Comparison of ENCODE assay signal across 27 cellular contexts in genomic region chr10:1002425-1003006, GRCh38. TPM values are rescaled to one million over a fixed set of nuclear protein-coding genes. Genes with fewer than 3 reads are reported as not detected.
DNase-seq lines count a peak whose midpoint lies in the region; ATAC-seq, FAIRE-seq and TF ChIP-seq lines count a peak whose summit lies in the region.
"Had no signal": no experiment of that assay in that cellular context is flagged by ENCODE, and none has a peak within 500 bp of the region (broad histone marks: within the 10 kb centered on the region; RNA-seq: fewer than 3 reads in every experiment).

No MANE protein-coding gene starts in this region.

- H3K9me3 Mint-ChIP-seq in activated T-helper 17 cell treated with anti-CD3 and anti-CD28 coated beads, Interleukin-2, amount 50 U/mL, for 72 hours = no peaks in the 10 kb centered on the region
- H3K9me3 Mint-ChIP-seq in endothelial cell (ENCODE audit: unreplicated experiment) = no peaks in the 10 kb centered on the region

- TF ChIP-seq CTCF in HepG2 (CRISPR knock-in tag; IDR thresholded peaks at IDR 0.05) (no peak), right lobe of liver (IDR thresholded peaks at IDR 0.05) (no peak), endothelial cell (IDR thresholded peaks at IDR 0.05; ENCODE audit: unreplicated experiment) (no peak), tibial artery (IDR thresholded peaks at IDR 0.05) (no peak)

- H3K4me3 ChIP-seq in HepG2 (replicated peaks in 1 of 3; ENCODE audit: insufficient read depth in 1 of 3, low read depth in 2 of 3, low read length in 3 of 3) = no peak overlapping the region
- H3K4me3 ChIP-seq in right lobe of liver = no peak overlapping the region
- H3K4me3 ChIP-seq in GM23248 = no peak overlapping the region
- no peak overlapping the region for H3K4me3 ChIP-seq in tibial artery

- H3K27me3 ChIP-seq in HepG2 (ENCODE audit: control insufficient read depth in 1 of 2, insufficient read depth in 2 of 2, low read length in 2 of 2) (no peaks in the 10 kb centered on the region), right lobe of liver (no peaks in the 10 kb centered on the region), GM23248 (replicated peaks; ENCODE audit: insufficient read depth) (no peaks in the 10 kb centered on the region), tibial artery (no peaks in the 10 kb centered on the region)
- H3K27me3 ChIP-seq: BE2C had no signal

- H3K4me1 Mint-ChIP-seq in activated T-helper 17 cell treated with anti-CD3 and anti-CD28 coated beads, Interleukin-2, amount 50 U/mL, for 72 hours = peaks cover 9% of the 10 kb centered on the region
- H3K4me1 Mint-ChIP-seq in endothelial cell (ENCODE audit: unreplicated experiment) = no peaks in the 10 kb centered on the region

- no peak for TF ChIP-seq RAD21 in HepG2 (CRISPR knock-in tag; IDR thresholded peaks at IDR 0.05)

- H3K79me2 ChIP-seq in HepG2 (ENCODE audit: insufficient read depth, low read length) (peaks cover 21% of the 10 kb centered on the region), GM23248 (ENCODE audit: insufficient read depth) (peaks cover 96% of the 10 kb centered on the region)

- H3K36me3 ChIP-seq in HepG2 (replicated peaks in 1 of 2; ENCODE audit: control insufficient read depth in 1 of 2, insufficient read depth in 2 of 2, low read length in 2 of 2) (peaks cover 38 to 96% of the 10 kb centered on the region in 2 experiments), right lobe of liver (peaks cover 0 to 98% (median 57%) of the 10 kb centered on the region in 4 donors), GM23248 (ENCODE audit: low read depth) (peaks cover 74% of the 10 kb centered on the region), tibial artery (peaks cover 98 to 100% (median 100%) of the 10 kb centered on the region in 3 donors)

- no peak for ATAC-seq in HepG2
- no peak for ATAC-seq in right lobe of liver
- ATAC-seq in activated T-helper 17 cell treated with anti-CD3 and anti-CD28 coated beads, Interleukin-2, amount 50 U/mL, for 72 hours (replicated peaks) = no peak
- no peak for ATAC-seq in GM19467 (IDR thresholded peaks at IDR 0.05; ENCODE audit: unreplicated experiment)
- ATAC-seq: HCT116 had no signal

- CTCF ChIA-PET in HepG2 (lab: Yijun Ruan, JAX; ENCODE audit: low intra/inter-chr PET ratio, low total read pairs) = no interaction called here

- TF ChIP-seq EP300 in HepG2 (IDR thresholded peaks at IDR 0.05; ENCODE audit: low read depth in 2 of 2, low read length in 2 of 2) (no peak), HepG2 (CRISPR knock-in tag; IDR thresholded peaks at IDR 0.05; ENCODE audit: borderline replicate concordance) (no peak)

- in situ Hi-C loops in HepG2 (cut with HindIII; ENCODE audit: extremely low pct_ligation_motif_present, low pct_unique_long_range_greater_than_20kb) = no loop called here
- in situ Hi-C loops in GM23248 (cut with MboI) = no loop called here

- H4K20me1 ChIP-seq in HepG2 (ENCODE audit: insufficient read depth, low read length) (no peaks in the 10 kb centered on the region), GM23248 (ENCODE audit: insufficient read depth) (no peaks in the 10 kb centered on the region; the same call in 1 of the 2 replicates)

- H3K9me2 ChIP-seq in GM23248 (ENCODE audit: insufficient read depth) = no peaks in the 10 kb centered on the region

- H3K4me2 ChIP-seq in HepG2 (ENCODE audit: low read depth, low read length) = no peak overlapping the region
- H3K4me2 ChIP-seq in GM23248 (ENCODE audit: unreplicated experiment) = no peak overlapping the region

- FAIRE-seq in HepG2 (lab: Jason Lieb, UNC) = no peak
- FAIRE-seq: A204.1, GM12891, GM19239, HTR-8/SVneo had no signal

- H3F3A ChIP-seq in GM23248 (ENCODE audit: insufficient read depth) = peaks cover 10% of the 10 kb centered on the region; the same call in 1 of the 2 replicates

- H3K27me3 Mint-ChIP-seq in activated T-helper 17 cell treated with anti-CD3 and anti-CD28 coated beads, Interleukin-2, amount 50 U/mL, for 72 hours = no peaks in the 10 kb centered on the region
- no peaks in the 10 kb centered on the region for H3K27me3 Mint-ChIP-seq in endothelial cell (ENCODE audit: unreplicated experiment)
- H3K27me3 Mint-ChIP-seq: CD4-positive, CD25-positive, alpha-beta regulatory T cell; CD8-positive, alpha-beta memory T cell; IgD-negative memory B cell had no signal

- no peak for TF ChIP-seq POLR2A in HepG2 (IDR thresholded peaks at IDR 0.05; ENCODE audit: insufficient read depth in 1 of 2, low read depth in 2 of 2, low read length in 2 of 2)
- TF ChIP-seq POLR2A in right lobe of liver (IDR thresholded peaks at IDR 0.05) = no peak

- H3K9me3 ChIP-seq in HepG2 (ENCODE audit: low read length) (no peaks in the 10 kb centered on the region; the same call in 1 of the 2 replicates), right lobe of liver (no peaks in the 10 kb centered on the region), GM23248 (ENCODE audit: low read depth) (no peaks in the 10 kb centered on the region), tibial artery (peaks cover 0 to 13% (median 12%) of the 10 kb centered on the region in 3 donors)
- H3K9me3 ChIP-seq: BE2C had no signal

- H3K27ac ChIP-seq in HepG2 (ENCODE audit: extremely low read length, insufficient read depth, low read length) (no peak overlapping the region), right lobe of liver (no peak overlapping the region), GM23248 (no peak overlapping the region), tibial artery (no peak overlapping the region)

- H3K9ac ChIP-seq in HepG2 (ENCODE audit: insufficient read depth, low read depth, low read length) = no peak overlapping the region
- no peak overlapping the region for H3K9ac ChIP-seq in GM23248

- no peaks in the 10 kb centered on the region; the same call in 1 of the 2 replicates for H3K4me1 ChIP-seq in HepG2 (ENCODE audit: insufficient read depth, low read length)
- H3K4me1 ChIP-seq in right lobe of liver = no peaks in the 10 kb centered on the region
- H3K4me1 ChIP-seq in GM23248 (ENCODE audit: insufficient read depth) = no peaks in the 10 kb centered on the region
- H3K4me1 ChIP-seq in tibial artery = no peaks in the 10 kb centered on the region
- H3K4me1 ChIP-seq: BE2C had no signal

- H3K4me3 Mint-ChIP-seq in activated T-helper 17 cell treated with anti-CD3 and anti-CD28 coated beads, Interleukin-2, amount 50 U/mL, for 72 hours = no peak overlapping the region
- H3K4me3 Mint-ChIP-seq in endothelial cell (ENCODE audit: unreplicated experiment) = peak overlapping the region; percentile 10
- H3K4me3 Mint-ChIP-seq: CD4-positive, CD25-positive, alpha-beta regulatory T cell; CD8-positive, alpha-beta memory T cell; IgD-negative memory B cell had no signal

- BruUV-seq in HepG2 (replicated peaks; lab: Mats Ljungman, UMichigan) = no TSS peak

- H2AFZ ChIP-seq in HepG2 (ENCODE audit: low read length) (no peak overlapping the region), GM23248 (no peak overlapping the region)

- intact Hi-C loops in HepG2 (cut with micrococcal nuclease; ENCODE audit: unreplicated experiment) = no loop called here
- intact Hi-C loops in right lobe of liver (cut with DNase I) = no loop called here
- intact Hi-C loops in tibial artery (cut with DNase I; ENCODE audit: low total_unique reads) = no loop called here

- 98% methylated on average over 5 of the region's 5 CpGs for WGBS in HepG2 (ENCODE audit: low lambda C conversion rate)
- WGBS in right lobe of liver (ENCODE audit: insufficient coverage, low coverage, low lambda C conversion rate, missing lambda C conversion rate) = 96% methylated on average over 5 of the region's 5 CpGs
- WGBS in GM23248 (ENCODE audit: low coverage in 1 of 2, low lambda C conversion rate in 2 of 2, missing lambda C conversion rate in 2 of 2), 2 experiments = 97 to 99% methylated on average over 5 of the region's 5 CpGs

- peak overlapping the region; percentile 70 for H3K27ac Mint-ChIP-seq in activated T-helper 17 cell treated with anti-CD3 and anti-CD28 coated beads, Interleukin-2, amount 50 U/mL, for 72 hours
- no peak overlapping the region for H3K27ac Mint-ChIP-seq in endothelial cell (ENCODE audit: unreplicated experiment)
- H3K27ac Mint-ChIP-seq: IgD-negative memory B cell had no signal

- no peak for DNase-seq in HepG2 (ENCODE audit: low spot score)
- DNase-seq in right lobe of liver = no peak
- no peak for DNase-seq in endothelial cell (ENCODE audit: low spot score)
- peak; percentile 3 for DNase-seq in myocyte (ENCODE audit: low read depth)
- DNase-seq in GM23248 = no peak
- no peak for DNase-seq in tibial artery
- DNase-seq: ACHN; BE2C; C1 segment of cervical spinal cord; CD4-positive, CD25-positive, alpha-beta regulatory T cell; CD8-positive, alpha-beta memory T cell; COR-L47; DMS 273 treated with DMSO at 0.1 percent for 48 hours; DMS53; DND-41; EL; GOT3; H7 had no signal

- H3K36me3 Mint-ChIP-seq in activated T-helper 17 cell treated with anti-CD3 and anti-CD28 coated beads, Interleukin-2, amount 50 U/mL, for 72 hours (ENCODE audit: low read depth) = peaks cover 98% of the 10 kb centered on the region
- peaks cover 62% of the 10 kb centered on the region for H3K36me3 Mint-ChIP-seq in endothelial cell (ENCODE audit: low read depth, unreplicated experiment)

- POLR2A ChIA-PET in HepG2 (lab: Yijun Ruan, JAX) = interaction anchor here (0.9 kb wide), 1 partner anchor 14 kb away, joined by 3 read pairs; the partner anchor contains the start of gene GTPBP4

RNA-seq across cellular contexts. Expression of gene GTPBP4, which starts 14.3 kb away (rescaled TPM):
- total RNA-seq in HepG2 (2016; rRNA removed; fragmentation: Illumina TruSeq; extraction: Trizol) (85.5 and 101 TPM in 2 replicates), right lobe of liver (10 to 100 TPM in 5 of 6 experiments, 1 to 10 TPM in 1; 6.6 to 18.6 (median 15.4) TPM), endothelial cell (ENCODE audit: unreplicated experiment) (46.2 TPM), myocyte (55.8 and 57.4 TPM in 2 replicates)
- 9.2 and 10.8 TPM in 2 replicates for total RNA-seq in HepG2 (2016; cell fraction: cytosol; rRNA removed; fragmentation: Illumina TruSeq; extraction: Trizol; ENCODE audit: low read depth)
- 73.1 and 98.3 TPM in 2 replicates for total RNA-seq in HepG2 (2016; cell fraction: insoluble cytoplasmic fraction; rRNA removed; fragmentation: Illumina TruSeq; extraction: Trizol)
- total RNA-seq in HepG2 (2016; cell fraction: membrane; rRNA removed; fragmentation: Illumina TruSeq; extraction: Trizol) = 17.2 and 23.2 TPM in 2 replicates
- total RNA-seq in HepG2 (2016; cell fraction: nucleus; rRNA removed; fragmentation: Illumina TruSeq; extraction: Trizol) = 61.0 and 70.2 TPM in 2 replicates
- polyA plus RNA-seq in HepG2 (2011; rRNA removed) (20.1 and 24.1 TPM in 2 replicates), GM23248 (2016; fragmentation: Nextera tagmentation; extraction: Ambion mirVana) (71.6 and 72.0 TPM in 2 replicates)
- polyA plus RNA-seq in HepG2 (2011; cell fraction: cytosol; rRNA removed) = 9.2 and 11.6 TPM in 2 replicates
- polyA plus RNA-seq in HepG2 (2011; cell fraction: nucleus; rRNA removed) = 31.1 and 31.6 TPM in 2 replicates
- 37.7 and 40.3 TPM in 2 replicates for polyA plus RNA-seq in HepG2 (2012)
- 3.6 and 4.3 TPM in 2 replicates for polyA plus RNA-seq in HepG2 (2016; cell fraction: cytosol; fragmentation: Illumina TruSeq; extraction: Trizol; ENCODE audit: low read depth)
- 116 and 119 TPM in 2 replicates for polyA plus RNA-seq in HepG2 (2016; cell fraction: insoluble cytoplasmic fraction; fragmentation: Illumina TruSeq; extraction: Trizol; ENCODE audit: low read depth)
- 8.8 and 12.3 TPM in 2 replicates for polyA plus RNA-seq in HepG2 (2016; cell fraction: membrane; fragmentation: Illumina TruSeq; extraction: Trizol; ENCODE audit: low read depth)
- polyA plus RNA-seq in HepG2 (2016; cell fraction: nucleus; fragmentation: Illumina TruSeq; extraction: Trizol; ENCODE audit: insufficient read depth, low read depth) = 109 and 116 TPM in 2 replicates
- 35.4 and 59.3 TPM in 2 replicates for polyA minus RNA-seq in HepG2 (2011; rRNA and poly(A)+ RNA removed; ENCODE audit: low replicate concordance)
- polyA minus RNA-seq in HepG2 (2011; cell fraction: cytosol; rRNA and poly(A)+ RNA removed) = 14.2 and 15.8 TPM in 2 replicates
- polyA minus RNA-seq in HepG2 (2011; cell fraction: nucleus; rRNA and poly(A)+ RNA removed) = 62.8 and 65.3 TPM in 2 replicates
- total RNA-seq in activated T-helper 17 cell treated with anti-CD3 and anti-CD28 coated beads, Interleukin-2, amount 50 U/mL, for 72 hours = 100 to 1,000 TPM in 1 of 2 donors, 10 to 100 TPM in 1; 68.6 to 101 TPM
- 43.3 TPM for polyA plus RNA-seq in myocyte (2012)
- total RNA-seq in GM23248 (2014; rRNA removed; shearing (Covaris generic)) = 32.1 and 34.3 TPM in 2 replicates

RNA-seq across cellular contexts. Expression of gene IDI2, which starts 23.1 kb away (rescaled TPM):
- total RNA-seq in HepG2 (2016; rRNA removed; fragmentation: Illumina TruSeq; extraction: Trizol) (not detected in 2 replicates), right lobe of liver (not detected), endothelial cell (ENCODE audit: unreplicated experiment) (not detected), myocyte (not detected in 2 replicates)
- total RNA-seq in HepG2 (2016; cell fraction: cytosol; rRNA removed; fragmentation: Illumina TruSeq; extraction: Trizol; ENCODE audit: low read depth) = not detected in 2 replicates
- total RNA-seq in HepG2 (2016; cell fraction: insoluble cytoplasmic fraction; rRNA removed; fragmentation: Illumina TruSeq; extraction: Trizol) = not detected in 2 replicates
- not detected in 2 replicates for total RNA-seq in HepG2 (2016; cell fraction: membrane; rRNA removed; fragmentation: Illumina TruSeq; extraction: Trizol)
- total RNA-seq in HepG2 (2016; cell fraction: nucleus; rRNA removed; fragmentation: Illumina TruSeq; extraction: Trizol) = not detected in 2 replicates
- polyA plus RNA-seq in HepG2 (2011; rRNA removed) (not detected in 2 replicates), GM23248 (2016; fragmentation: Nextera tagmentation; extraction: Ambion mirVana) (not detected in 2 replicates)
- polyA plus RNA-seq in HepG2 (2011; cell fraction: cytosol; rRNA removed) = not detected in 2 replicates
- polyA plus RNA-seq in HepG2 (2011; cell fraction: nucleus; rRNA removed) = not detected in 2 replicates
- not detected in 2 replicates for polyA plus RNA-seq in HepG2 (2012)
- not detected in 2 replicates for polyA plus RNA-seq in HepG2 (2016; cell fraction: cytosol; fragmentation: Illumina TruSeq; extraction: Trizol; ENCODE audit: low read depth)
- not detected in 2 replicates for polyA plus RNA-seq in HepG2 (2016; cell fraction: insoluble cytoplasmic fraction; fragmentation: Illumina TruSeq; extraction: Trizol; ENCODE audit: low read depth)
- not detected in 2 replicates for polyA plus RNA-seq in HepG2 (2016; cell fraction: membrane; fragmentation: Illumina TruSeq; extraction: Trizol; ENCODE audit: low read depth)
- polyA plus RNA-seq in HepG2 (2016; cell fraction: nucleus; fragmentation: Illumina TruSeq; extraction: Trizol; ENCODE audit: insufficient read depth, low read depth) = not detected in 2 replicates
- polyA minus RNA-seq in HepG2 (2011; rRNA and poly(A)+ RNA removed; ENCODE audit: low replicate concordance) = not detected in 2 replicates
- polyA minus RNA-seq in HepG2 (2011; cell fraction: cytosol; rRNA and poly(A)+ RNA removed) = not detected in 2 replicates
- polyA minus RNA-seq in HepG2 (2011; cell fraction: nucleus; rRNA and poly(A)+ RNA removed) = not detected in 2 replicates
- total RNA-seq in activated T-helper 17 cell treated with anti-CD3 and anti-CD28 coated beads, Interleukin-2, amount 50 U/mL, for 72 hours = under 1 TPM in 1 of 2 donors, not detected in 1; 0.26 TPM
- not detected for polyA plus RNA-seq in myocyte (2012)
- total RNA-seq in GM23248 (2014; rRNA removed; shearing (Covaris generic)) = not detected in 2 replicates
- total RNA-seq: CD4-positive, CD25-positive, alpha-beta regulatory T cell; CD8-positive, alpha-beta memory T cell; G401; H7 had no signal
- polyA plus RNA-seq: CD4-positive, CD25-positive, alpha-beta regulatory T cell; CD8-positive, alpha-beta memory T cell; IgD-negative memory B cell had no signal

RNA-seq across cellular contexts. Expression of gene IDI1, which starts 46.4 kb away (rescaled TPM):
- total RNA-seq in HepG2 (2016; rRNA removed; fragmentation: Illumina TruSeq; extraction: Trizol) = 145 and 247 TPM in 2 replicates
- 30.6 and 36.4 TPM in 2 replicates for total RNA-seq in HepG2 (2016; cell fraction: cytosol; rRNA removed; fragmentation: Illumina TruSeq; extraction: Trizol; ENCODE audit: low read depth)
- total RNA-seq in HepG2 (2016; cell fraction: insoluble cytoplasmic fraction; rRNA removed; fragmentation: Illumina TruSeq; extraction: Trizol) = 151 and 249 TPM in 2 replicates
- total RNA-seq in HepG2 (2016; cell fraction: membrane; rRNA removed; fragmentation: Illumina TruSeq; extraction: Trizol) = 51.4 and 56.7 TPM in 2 replicates
- 95.7 and 98.8 TPM in 2 replicates for total RNA-seq in HepG2 (2016; cell fraction: nucleus; rRNA removed; fragmentation: Illumina TruSeq; extraction: Trizol)
- polyA plus RNA-seq in HepG2 (2011; rRNA removed) = 44.4 and 56.6 TPM in 2 replicates
- polyA plus RNA-seq in HepG2 (2011; cell fraction: cytosol; rRNA removed) = 17.6 and 37.3 TPM in 2 replicates
- polyA plus RNA-seq in HepG2 (2011; cell fraction: nucleus; rRNA removed) = 43.0 and 68.2 TPM in 2 replicates
- 95.0 and 101 TPM in 2 replicates for polyA plus RNA-seq in HepG2 (2012)
- 11.6 and 13.1 TPM in 2 replicates for polyA plus RNA-seq in HepG2 (2016; cell fraction: cytosol; fragmentation: Illumina TruSeq; extraction: Trizol; ENCODE audit: low read depth)
- polyA plus RNA-seq in HepG2 (2016; cell fraction: insoluble cytoplasmic fraction; fragmentation: Illumina TruSeq; extraction: Trizol; ENCODE audit: low read depth) = 253 and 286 TPM in 2 replicates
- polyA plus RNA-seq in HepG2 (2016; cell fraction: membrane; fragmentation: Illumina TruSeq; extraction: Trizol; ENCODE audit: low read depth) = 34.8 and 35.9 TPM in 2 replicates
- 142 and 155 TPM in 2 replicates for polyA plus RNA-seq in HepG2 (2016; cell fraction: nucleus; fragmentation: Illumina TruSeq; extraction: Trizol; ENCODE audit: insufficient read depth, low read depth)
- polyA minus RNA-seq in HepG2 (2011; rRNA and poly(A)+ RNA removed; ENCODE audit: low replicate concordance) = 13.6 and 22.4 TPM in 2 replicates
- polyA minus RNA-seq in HepG2 (2011; cell fraction: cytosol; rRNA and poly(A)+ RNA removed) = 13.5 and 22.8 TPM in 2 replicates
- 43.5 and 60.7 TPM in 2 replicates for polyA minus RNA-seq in HepG2 (2011; cell fraction: nucleus; rRNA and poly(A)+ RNA removed)
- 10 to 100 TPM; 14.7 to 79.7 (median 28.4) TPM for total RNA-seq in right lobe of liver
- 10 to 100 TPM; 59.0 to 87.9 TPM for total RNA-seq in activated T-helper 17 cell treated with anti-CD3 and anti-CD28 coated beads, Interleukin-2, amount 50 U/mL, for 72 hours
- 52.7 TPM for total RNA-seq in endothelial cell (ENCODE audit: unreplicated experiment)
- 181 and 383 TPM in 2 replicates for total RNA-seq in myocyte
- polyA plus RNA-seq in myocyte (2012) = 81.3 TPM
- total RNA-seq in GM23248 (2014; rRNA removed; shearing (Covaris generic)) = 33.7 and 41.9 TPM in 2 replicates
- polyA plus RNA-seq in GM23248 (2016; fragmentation: Nextera tagmentation; extraction: Ambion mirVana) = 41.6 and 42.9 TPM in 2 replicates

RNA-seq across cellular contexts. Expression of gene WDR37, which starts 53.7 kb away (rescaled TPM):
- 5.4 and 5.9 TPM in 2 replicates for total RNA-seq in HepG2 (2016; rRNA removed; fragmentation: Illumina TruSeq; extraction: Trizol)
- 14.4 and 16.4 TPM in 2 replicates for total RNA-seq in HepG2 (2016; cell fraction: cytosol; rRNA removed; fragmentation: Illumina TruSeq; extraction: Trizol; ENCODE audit: low read depth)
- 4.7 and 6.1 TPM in 2 replicates for total RNA-seq in HepG2 (2016; cell fraction: insoluble cytoplasmic fraction; rRNA removed; fragmentation: Illumina TruSeq; extraction: Trizol)
- total RNA-seq in HepG2 (2016; cell fraction: membrane; rRNA removed; fragmentation: Illumina TruSeq; extraction: Trizol) = 8.1 and 8.5 TPM in 2 replicates
- total RNA-seq in HepG2 (2016; cell fraction: nucleus; rRNA removed; fragmentation: Illumina TruSeq; extraction: Trizol) = 7.7 and 7.8 TPM in 2 replicates
- 7.5 and 8.6 TPM in 2 replicates for polyA plus RNA-seq in HepG2 (2011; rRNA removed)
- 5.3 TPM in 2 replicates for polyA plus RNA-seq in HepG2 (2011; cell fraction: cytosol; rRNA removed)
- 19.8 and 22.5 TPM in 2 replicates for polyA plus RNA-seq in HepG2 (2011; cell fraction: nucleus; rRNA removed)
- polyA plus RNA-seq in HepG2 (2012) = 6.1 and 6.9 TPM in 2 replicates
- 0.37 and 0.41 TPM in 2 replicates for polyA plus RNA-seq in HepG2 (2016; cell fraction: cytosol; fragmentation: Illumina TruSeq; extraction: Trizol; ENCODE audit: low read depth)
- polyA plus RNA-seq in HepG2 (2016; cell fraction: insoluble cytoplasmic fraction; fragmentation: Illumina TruSeq; extraction: Trizol; ENCODE audit: low read depth) = 4.6 and 5.8 TPM in 2 replicates
- polyA plus RNA-seq in HepG2 (2016; cell fraction: membrane; fragmentation: Illumina TruSeq; extraction: Trizol; ENCODE audit: low read depth) = 1.1 and 1.2 TPM in 2 replicates
- polyA plus RNA-seq in HepG2 (2016; cell fraction: nucleus; fragmentation: Illumina TruSeq; extraction: Trizol; ENCODE audit: insufficient read depth, low read depth) = 16.0 TPM in 2 replicates
- polyA minus RNA-seq in HepG2 (2011; rRNA and poly(A)+ RNA removed; ENCODE audit: low replicate concordance) = 39.9 and 41.7 TPM in 2 replicates
- polyA minus RNA-seq in HepG2 (2011; cell fraction: cytosol; rRNA and poly(A)+ RNA removed) = 7.3 and 13.4 TPM in 2 replicates
- 16.2 and 17.1 TPM in 2 replicates for polyA minus RNA-seq in HepG2 (2011; cell fraction: nucleus; rRNA and poly(A)+ RNA removed)
- total RNA-seq in right lobe of liver = 1 to 10 TPM; 5.8 to 9.7 (median 8.3) TPM
- 10 to 100 TPM; 23.8 to 31.3 TPM for total RNA-seq in activated T-helper 17 cell treated with anti-CD3 and anti-CD28 coated beads, Interleukin-2, amount 50 U/mL, for 72 hours
- total RNA-seq in endothelial cell (ENCODE audit: unreplicated experiment) = 32.6 TPM
- 13.6 and 17.0 TPM in 2 replicates for total RNA-seq in myocyte
- 10.2 TPM for polyA plus RNA-seq in myocyte (2012)
- total RNA-seq in GM23248 (2014; rRNA removed; shearing (Covaris generic)) = 12.8 and 16.5 TPM in 2 replicates
- 11.5 and 13.7 TPM in 2 replicates for polyA plus RNA-seq in GM23248 (2016; fragmentation: Nextera tagmentation; extraction: Ambion mirVana)
